Comparison of ENCODE assay signal across 1 cellular context in genomic region chr6:29563435-29563834, GRCh38.
TF ChIP-seq lines count a peak whose summit lies in the region.

No MANE protein-coding gene starts in this region.

TF ChIP-seq in GM12878, 131 proteins besides CTCF, POLR2A, EP300 and RAD21 (continued from another document):
- TF ChIP-seq USF2 (IDR thresholded peaks at IDR 0.05; ENCODE audit: borderline replicate concordance, low read depth, low read length) (no peak), ASH2L (IDR thresholded peaks at IDR 0.05; ENCODE audit: borderline replicate concordance, low read depth) (no peak), MEF2A (IDR thresholded peaks at IDR 0.05; ENCODE audit: insufficient read depth, low read depth, low read length) (no peak), WRNIP1 (IDR thresholded peaks at IDR 0.05; ENCODE audit: borderline replicate concordance, low read depth, low read length) (no peak), YY1 (IDR thresholded peaks at IDR 0.05; ENCODE audit: low read depth, low read length) (no peak), RBBP5 (conservative IDR thresholded peaks at IDR 0.05) (no peak), ZNF207 (IDR thresholded peaks at IDR 0.05; ENCODE audit: borderline replicate concordance) (no peak), BACH1 (IDR thresholded peaks at IDR 0.05; ENCODE audit: borderline replicate concordance) (no peak), IRF3 (IDR thresholded peaks at IDR 0.05) (no peak), HDGF (IDR thresholded peaks at IDR 0.05) (no peak), LARP7 (IDR thresholded peaks at IDR 0.05) (no peak), MXI1 (IDR thresholded peaks at IDR 0.05; ENCODE audit: low read depth, low read length) (no peak), SMAD1 (IDR thresholded peaks at IDR 0.05; ENCODE audit: low read depth, partially characterized antibody) (no peak)
